ENCODE assay signal across 23 cellular contexts in genomic region chr6:136599324-136600011, GRCh38. TPM values are rescaled to one million over a fixed set of nuclear protein-coding genes. Genes with fewer than 3 reads are reported as not detected.
A peak's percentile ranks its signal among the peaks of the same experiment; 100 is the strongest.
DNase-seq lines count a peak whose midpoint lies in the region; ATAC-seq and TF ChIP-seq lines count a peak whose summit lies in the region.
"Had no signal": no experiment of that assay in that cellular context is flagged by ENCODE, and none has a peak within 500 bp of the region (broad histone marks: within the 10 kb centered on the region; RNA-seq: fewer than 3 reads in every experiment).

No MANE protein-coding gene starts in this region.

- TF ChIP-seq CTCF in IMR-90 (conservative IDR thresholded peaks at IDR 0.05; ENCODE audit: low read depth, low read length), result no peak
- TF ChIP-seq CTCF in thoracic aorta (IDR thresholded peaks at IDR 0.05), result no peak

- H3K36me3 ChIP-seq in IMR-90 (ENCODE audit: control insufficient read depth, insufficient read depth, low read length) (peaks cover 6% of the 10 kb centered on the region; the same call in 1 of the 2 replicates), mesenchymal stem cell (ENCODE audit: control insufficient read depth in 1 of 2, insufficient read depth in 2 of 2, low read depth in 1 of 2, low read length in 2 of 2) (no peaks in the 10 kb centered on the region), thoracic aorta (peaks cover 21% of the 10 kb centered on the region)
- H3K36me3 ChIP-seq: cardiac muscle cell, right lobe of liver had no signal

- H3K9ac ChIP-seq in IMR-90 (ENCODE audit: low read depth, low read length) (no peak overlapping the region), mesenchymal stem cell (ENCODE audit: low read length) (no peak overlapping the region)

- no peak overlapping the region for H3K56ac ChIP-seq in IMR-90 (ENCODE audit: extremely low read depth, insufficient read depth, low read length)

- peak overlapping the region; percentile 17 to 86 for H2BK12ac ChIP-seq in mesenchymal stem cell (ENCODE audit: low read length in 2 of 2)

- dilution Hi-C loops in IMR-90 (cut with HindIII; ENCODE audit: low sequenced_read_pairs, unreplicated experiment), result no loop called here

- H3K27ac Mint-ChIP-seq in effector memory CD8-positive, alpha-beta T cell, result peak overlapping the region; percentile 33 to 78
- H3K27ac Mint-ChIP-seq in stimulated activated naive CD8-positive, alpha-beta T cell treated with anti-CD3 and anti-CD28 coated beads, Interleukin-15, amount 100 ng/mL, for 72 hours, result no peak overlapping the region
- H3K27ac Mint-ChIP-seq: activated CD8-positive, alpha-beta T cell treated with anti-CD3 and anti-CD28 coated beads for 36 hours; B cell; naive thymus-derived CD8-positive, alpha-beta T cell had no signal

- CTCF ChIA-PET in IMR-90 (lab: Yijun Ruan, JAX), result no interaction called here

- H3K27me3 Mint-ChIP-seq in effector memory CD8-positive, alpha-beta T cell, result no peaks in the 10 kb centered on the region
- no peaks in the 10 kb centered on the region for H3K27me3 Mint-ChIP-seq in activated T-cell treated with anti-CD3 and anti-CD28 coated beads, Interleukin-2, amount 50 U/mL, for 4 hours (ENCODE audit: low read depth)
- H3K27me3 Mint-ChIP-seq in stimulated activated naive CD8-positive, alpha-beta T cell treated with anti-CD3 and anti-CD28 coated beads, Interleukin-15, amount 100 ng/mL, for 72 hours, result no peaks in the 10 kb centered on the region
- H3K27me3 Mint-ChIP-seq: activated CD8-positive, alpha-beta T cell treated with anti-CD3 and anti-CD28 coated beads for 36 hours; B cell; naive thymus-derived CD8-positive, alpha-beta T cell had no signal

- H3K4me2 ChIP-seq in IMR-90 (ENCODE audit: low read depth, low read length) (no peak overlapping the region), mesenchymal stem cell (ENCODE audit: low read length, poor library complexity, severe bottlenecking) (no peak overlapping the region)

- no peak for TF ChIP-seq RAD21 in IMR-90 (IDR thresholded peaks at IDR 0.05; ENCODE audit: low read length)

- TF ChIP-seq POLR2A in IMR-90 (IDR thresholded peaks at IDR 0.05; ENCODE audit: low read depth, low read length), result no peak

- peak overlapping the region; percentile 76 for H2AK5ac ChIP-seq in IMR-90 (ENCODE audit: low read depth, low read length)
- H2AK5ac ChIP-seq in mesenchymal stem cell (ENCODE audit: low read length, severe bottlenecking), result peak overlapping the region; percentile 63

- no peaks in the 10 kb centered on the region for H4K20me1 ChIP-seq in IMR-90 (ENCODE audit: insufficient read depth, low read length)

- H3K4me1 ChIP-seq in IMR-90 (ENCODE audit: control insufficient read depth, insufficient read depth, low read length), result peaks cover 11% of the 10 kb centered on the region
- H3K4me1 ChIP-seq in mesenchymal stem cell (ENCODE audit: control insufficient read depth, insufficient read depth, low read depth, low read length), result peaks cover 6% of the 10 kb centered on the region
- peaks cover 21 to 38% of the 10 kb centered on the region in 2 donors for H3K4me1 ChIP-seq in thoracic aorta (ENCODE audit: control insufficient read depth in 1 of 2, low read depth in 2 of 2)

- H3K23ac ChIP-seq in IMR-90 (ENCODE audit: low read depth, low read length) (peak overlapping the region; percentile 74; the same call in 1 of the 2 replicates), mesenchymal stem cell (ENCODE audit: low read length in 2 of 2) (no peak overlapping the region)

- peak overlapping the region; percentile 62; the same call in 1 of the 2 replicates for H2BK20ac ChIP-seq in IMR-90 (ENCODE audit: low read depth, low read length)

- H3K36me3 Mint-ChIP-seq in effector memory CD8-positive, alpha-beta T cell (ENCODE audit: insufficient read depth), result peaks cover 42% of the 10 kb centered on the region
- H3K36me3 Mint-ChIP-seq in activated T-cell treated with anti-CD3 and anti-CD28 coated beads, Interleukin-2, amount 50 U/mL, for 4 hours (ENCODE audit: insufficient read depth), result peaks cover 24% of the 10 kb centered on the region

- H3K4ac ChIP-seq in IMR-90 (ENCODE audit: low read depth, low read length) (peak overlapping the region; percentile 74), mesenchymal stem cell (ENCODE audit: low read depth in 1 of 2, low read length in 2 of 2) (peak overlapping the region; percentile 19 to 68)

- no peak overlapping the region for H4K5ac ChIP-seq in IMR-90 (ENCODE audit: low read depth, low read length)

- no CpG with 5 or more reads among the region's 10 CpGs for WGBS in IMR-90 (ENCODE audit: extremely low coverage in 2 of 2, insufficient read length in 1 of 2), 2 experiments
- 96% methylated on average over 9 of the region's 10 CpGs for WGBS in mesenchymal stem cell

- in situ Hi-C loops in IMR-90 (cut with MboI; ENCODE audit: low sequenced_read_pairs), result loop anchor here (5.0 kb wide), 1 partner anchor 193 kb away; the partner anchor contains the start of gene MAP3K5

- no peak overlapping the region for H3K4me3 Mint-ChIP-seq in effector memory CD8-positive, alpha-beta T cell
- no peak overlapping the region for H3K4me3 Mint-ChIP-seq in activated T-cell treated with anti-CD3 and anti-CD28 coated beads, Interleukin-2, amount 50 U/mL, for 4 hours
- H3K4me3 Mint-ChIP-seq in stimulated activated naive CD8-positive, alpha-beta T cell treated with anti-CD3 and anti-CD28 coated beads, Interleukin-15, amount 100 ng/mL, for 72 hours, result no peak overlapping the region
- H3K4me3 Mint-ChIP-seq: activated CD8-positive, alpha-beta T cell treated with anti-CD3 and anti-CD28 coated beads for 36 hours; B cell; naive thymus-derived CD8-positive, alpha-beta T cell had no signal

- intact Hi-C loops in IMR-90 (cut with micrococcal nuclease), result no loop called here

- H3K4me1 Mint-ChIP-seq in effector memory CD8-positive, alpha-beta T cell (ENCODE audit: low read depth in 2 of 2), result peaks cover 11 to 14% of the 10 kb centered on the region in 2 donors
- peaks cover 12% of the 10 kb centered on the region for H3K4me1 Mint-ChIP-seq in activated T-cell treated with anti-CD3 and anti-CD28 coated beads, Interleukin-2, amount 50 U/mL, for 4 hours (ENCODE audit: low read depth)
- H3K4me1 Mint-ChIP-seq in stimulated activated naive CD8-positive, alpha-beta T cell treated with anti-CD3 and anti-CD28 coated beads, Interleukin-15, amount 100 ng/mL, for 72 hours, result peaks cover 5% of the 10 kb centered on the region

- H3K9me1 ChIP-seq in IMR-90 (ENCODE audit: insufficient read depth, low read length), result peaks cover 12% of the 10 kb centered on the region

- H2BK15ac ChIP-seq in IMR-90 (ENCODE audit: low read depth, low read length) (peak overlapping the region; percentile 81; the same call in 1 of the 3 replicates), mesenchymal stem cell (ENCODE audit: low read depth, poor library complexity, severe bottlenecking) (no peak overlapping the region)

- H2BK120ac ChIP-seq in IMR-90 (ENCODE audit: low read depth, low read length) (peak overlapping the region; percentile 32; the same call in 1 of the 2 replicates), mesenchymal stem cell (ENCODE audit: low read depth, low read length) (no peak overlapping the region)

- H3K9me3 ChIP-seq in IMR-90 (ENCODE audit: control insufficient read depth, insufficient read depth, low read length) (no peaks in the 10 kb centered on the region), mesenchymal stem cell (ENCODE audit: control insufficient read depth, low read length) (no peaks in the 10 kb centered on the region), thoracic aorta (no peaks in the 10 kb centered on the region)
- H3K9me3 ChIP-seq: right lobe of liver, testis had no signal

- H3K27ac ChIP-seq in IMR-90 (ENCODE audit: insufficient read depth, low read length) (no peak overlapping the region), mesenchymal stem cell (ENCODE audit: low read length, poor library complexity, severe bottlenecking) (no peak overlapping the region), thoracic aorta (peak overlapping the region; percentile 33 to 66)
- H3K27ac ChIP-seq: cardiac muscle cell, right lobe of liver, testis had no signal

- H2BK5ac ChIP-seq in IMR-90 (ENCODE audit: low read depth, low read length, poor library complexity, severe bottlenecking), result no peak overlapping the region
- H2BK5ac ChIP-seq in mesenchymal stem cell (ENCODE audit: low read depth, low read length, poor library complexity, severe bottlenecking), result no peak overlapping the region

- no peak overlapping the region for H2AFZ ChIP-seq in IMR-90 (replicated peaks; ENCODE audit: low read length, poor library complexity)
- H2AFZ ChIP-seq in mesenchymal stem cell (ENCODE audit: low read depth, low read length), result no peak overlapping the region

- ATAC-seq in IMR-90 (ENCODE audit: low read depth), result no peak
- no peak for ATAC-seq in effector memory CD8-positive, alpha-beta T cell (replicated peaks)
- ATAC-seq in thoracic aorta (ENCODE audit: insufficient number of reproducible peaks, low FRiP score, low read depth), result no peak
- ATAC-seq in activated T-cell treated with anti-CD3 and anti-CD28 coated beads, Interleukin-2, amount 50 U/mL, for 4 hours, result no peak
- ATAC-seq in stimulated activated naive CD8-positive, alpha-beta T cell treated with anti-CD3 and anti-CD28 coated beads, Interleukin-15, amount 100 ng/mL, for 72 hours, result no peak
- ATAC-seq: activated CD8-positive, alpha-beta T cell treated with anti-CD3 and anti-CD28 coated beads for 36 hours; naive thymus-derived CD8-positive, alpha-beta T cell; right lobe of liver had no signal

- H4K8ac ChIP-seq in IMR-90 (ENCODE audit: low read depth in 2 of 2, low read length in 2 of 2), result peak overlapping the region in 1 of 2 experiments; percentile 65; a peak in 1 of 4 replicates
- peak overlapping the region; percentile 69 for H4K8ac ChIP-seq in mesenchymal stem cell (ENCODE audit: low read length)

- no TSS peak for BruUV-seq in IMR-90 (replicated peaks; lab: Mats Ljungman, UMichigan)

- H3K14ac ChIP-seq in IMR-90 (replicated peaks; ENCODE audit: low read depth, low read length) (peak overlapping the region; percentile 55; the same call in 1 of the 2 replicates), mesenchymal stem cell (ENCODE audit: low read length in 2 of 2) (peak overlapping the region in 1 of 2 experiments; percentile 12)

- no peaks in the 10 kb centered on the region for H3K9me3 Mint-ChIP-seq in effector memory CD8-positive, alpha-beta T cell
- H3K9me3 Mint-ChIP-seq in activated T-cell treated with anti-CD3 and anti-CD28 coated beads, Interleukin-2, amount 50 U/mL, for 4 hours, result no peaks in the 10 kb centered on the region
- no peaks in the 10 kb centered on the region for H3K9me3 Mint-ChIP-seq in stimulated activated naive CD8-positive, alpha-beta T cell treated with anti-CD3 and anti-CD28 coated beads, Interleukin-15, amount 100 ng/mL, for 72 hours
- H3K9me3 Mint-ChIP-seq: activated CD8-positive, alpha-beta T cell treated with anti-CD3 and anti-CD28 coated beads for 36 hours; naive thymus-derived CD8-positive, alpha-beta T cell had no signal

- H3K18ac ChIP-seq in IMR-90 (ENCODE audit: low read depth, low read length), result no peak overlapping the region; the same call in 1 of the 2 replicates
- peak overlapping the region; percentile 16 to 19 for H3K18ac ChIP-seq in mesenchymal stem cell (ENCODE audit: low read depth in 1 of 2, low read length in 2 of 2)

- H3K79me1 ChIP-seq in IMR-90 (ENCODE audit: low read depth in 1 of 2, low read length in 2 of 2) (peaks cover 13 to 69% of the 10 kb centered on the region in 2 experiments; a peak in 3 of 4 replicates), mesenchymal stem cell (replicated peaks; ENCODE audit: low read length, poor library complexity, severe bottlenecking) (peaks cover 11% of the 10 kb centered on the region)

- H3K4me3 ChIP-seq in IMR-90 (ENCODE audit: insufficient read depth, low read depth, low read length), result no peak overlapping the region
- no peak overlapping the region for H3K4me3 ChIP-seq in mesenchymal stem cell (ENCODE audit: insufficient read depth in 1 of 2, low read depth in 1 of 2, low read length in 2 of 2)
- H3K4me3 ChIP-seq in thoracic aorta, result no peak overlapping the region
- H3K4me3 ChIP-seq: cardiac muscle cell, right lobe of liver, testis had no signal

- DNase-seq in IMR-90, result peak; percentile 33
- DNase-seq in effector memory CD8-positive, alpha-beta T cell, result no peak
- DNase-seq in mesenchymal stem cell, result no peak
- no peak for DNase-seq in thoracic aorta (ENCODE audit: low spot score)
- DNase-seq in activated T-cell treated with anti-CD3 and anti-CD28 coated beads, Interleukin-2, amount 50 U/mL, for 4 hours, result no peak
- no peak for DNase-seq in effector CD4-positive, alpha-beta T cell
- no peak for DNase-seq in stimulated activated naive CD8-positive, alpha-beta T cell treated with anti-CD3 and anti-CD28 coated beads, Interleukin-15, amount 100 ng/mL, for 72 hours
- DNase-seq: activated CD8-positive, alpha-beta T cell treated with anti-CD3 and anti-CD28 coated beads for 36 hours; activated gamma-delta T cell; activated T-cell treated with anti-CD3 and anti-CD28 coated beads for 4 hours; Karpas-422; kidney; mammary epithelial cell; naive thymus-derived CD8-positive, alpha-beta T cell; NCI-H187 treated with DMSO at 0.1 percent for 48 hours; NCI-H226; NCI-H82; OCI-M1; right lobe of liver; SHP77; testis had no signal

- no peak overlapping the region for H4K91ac ChIP-seq in IMR-90 (ENCODE audit: insufficient read depth, low read depth, low read length)
- H4K91ac ChIP-seq in mesenchymal stem cell (ENCODE audit: low read length), result peak overlapping the region; percentile 56

- H3K27me3 ChIP-seq in IMR-90 (ENCODE audit: control insufficient read depth, insufficient read depth, low read length) (no peaks in the 10 kb centered on the region), mesenchymal stem cell (ENCODE audit: control insufficient read depth in 1 of 2, insufficient read depth in 1 of 2, low read length in 2 of 2) (no peaks in the 10 kb centered on the region), thoracic aorta (replicated peaks; ENCODE audit: insufficient read depth) (no peaks in the 10 kb centered on the region)
- H3K27me3 ChIP-seq: cardiac muscle cell, right lobe of liver, testis had no signal

- POLR2A ChIA-PET in IMR-90 (lab: Charles Lee; ENCODE audit: unreplicated experiment), result no interaction called here

- H2AK9ac ChIP-seq in IMR-90 (replicated peaks; ENCODE audit: low read depth, low read length, poor library complexity), result no peak overlapping the region

RNA-seq across cellular contexts. Expression of gene MAP7, which starts 49.2 kb away (rescaled TPM):
- 0.28 and 0.36 TPM in 2 replicates for total RNA-seq in IMR-90 (2012; rRNA removed)
- 0.19 TPM in 2 replicates for polyA plus RNA-seq in IMR-90 (2012; rRNA removed)
- polyA plus RNA-seq in IMR-90 (2012; cell fraction: cytosol; rRNA removed), result 0.18 and 0.22 TPM in 2 replicates
- polyA plus RNA-seq in IMR-90 (2012; cell fraction: nucleus; rRNA removed; ENCODE audit: low replicate concordance), result 0.24 and 0.40 TPM in 2 replicates
- 0.61 TPM for polyA plus RNA-seq in mesenchymal stem cell (2013, experiment 1 of 2)
- polyA plus RNA-seq in mesenchymal stem cell (2013, experiment 2 of 2), result 0.55 TPM
- total RNA-seq in thoracic aorta, result 1 to 10 TPM; 5.1 to 6.9 TPM
- 1 to 10 TPM in 1 of 3 donors, under 1 TPM in 2; 0.46 to 1.3 (median 0.49) TPM for total RNA-seq in activated T-cell treated with anti-CD3 and anti-CD28 coated beads, Interleukin-2, amount 50 U/mL, for 4 hours

Comparison
In these comparisons a context has a peak if more than half of its experiments do, and no peak if none do; other contexts are left out.
1. H3K27ac ChIP-seq: peak in thoracic aorta (2 of 2); none in IMR-90 (single experiment) and mesenchymal stem cell (single experiment).
2. H3K27ac Mint-ChIP-seq: peak in effector memory CD8-positive, alpha-beta T cell (2 of 2); none in stimulated activated naive CD8-positive, alpha-beta T cell treated with anti-CD3 and anti-CD28 coated beads, Interleukin-15, amount 100 ng/mL, for 72 hours (0 of 2).